8 cellular contexts compared by ENCODE assay signal in genomic region chr19:36973021-36973843, GRCh38. TPM values are rescaled to one million over a fixed set of nuclear protein-coding genes. Genes with fewer than 3 reads are reported as not detected.
DNase-seq lines count a peak whose midpoint lies in the region; ATAC-seq and TF ChIP-seq lines count a peak whose summit lies in the region.

No MANE protein-coding gene starts in this region.

- H3K4me1 Mint-ChIP-seq in activated CD4-positive, alpha-beta T cell treated with anti-CD3 and anti-CD28 coated beads, Interleukin-2, amount 10 ng/mL, durations not matched to agents 24 days and 14 days: peaks cover 12% of the 10 kb centered on the region

- H3K4me1 ChIP-seq in HUES6 (ENCODE audit: control insufficient read depth, insufficient read depth, low read length): no peaks in the 10 kb centered on the region
- peaks cover 6% of the 10 kb centered on the region for H3K4me1 ChIP-seq in colonic mucosa

- H3K9me3 ChIP-seq in HUES6 (ENCODE audit: control insufficient read depth, insufficient read depth, low read depth, low read length): peaks cover 36% of the 10 kb centered on the region
- H3K9me3 ChIP-seq in colonic mucosa: no peaks in the 10 kb centered on the region

- H3K9ac ChIP-seq in HUES6 (ENCODE audit: low read length) (no peak overlapping the region), colonic mucosa (ENCODE audit: low read depth in 2 of 2, low read length in 2 of 2) (peak overlapping the region; percentile 58 to 79)

- H3K27ac ChIP-seq in HUES6 (ENCODE audit: low read depth, low read length) (peak overlapping the region; percentile 70; the same call in 1 of the 2 replicates), colonic mucosa (peak overlapping the region; percentile 76)

- H3K36me3 ChIP-seq in HUES6 (ENCODE audit: control insufficient read depth, insufficient read depth, low read length) (no peaks in the 10 kb centered on the region), colonic mucosa (no peaks in the 10 kb centered on the region)

- peaks cover 30% of the 10 kb centered on the region for H3K36me3 Mint-ChIP-seq in activated CD4-positive, alpha-beta T cell treated with anti-CD3 and anti-CD28 coated beads, Interleukin-2, amount 10 ng/mL, durations not matched to agents 24 days and 14 days (ENCODE audit: low read depth)

- peak overlapping the region; percentile 99 for H3K4me3 Mint-ChIP-seq in activated CD4-positive, alpha-beta T cell treated with anti-CD3 and anti-CD28 coated beads, Interleukin-2, amount 10 ng/mL, durations not matched to agents 24 days and 14 days

- H3K4me3 ChIP-seq in GM12875 (ENCODE audit: low read depth, low read length) (no peak overlapping the region), HUES6 (ENCODE audit: low read depth, low read length) (peak overlapping the region; percentile 95), colonic mucosa (peak overlapping the region; percentile 54)

- peak; percentile 99 for ATAC-seq in left colon

- DNase-seq in activated CD4-positive, alpha-beta T cell treated with anti-CD3 and anti-CD28 coated beads, Interleukin-2, amount 10 ng/mL, durations not matched to agents 24 days and 14 days: peak; percentile 92
- DNase-seq in colonic mucosa (peak; percentile 92), left colon (peak; percentile 82 to 86), SW 1271 (lab: John Stamatoyannopoulos, UW) (no peak), KBM-7 (no peak)
- DNase-seq in stimulated activated CD4-positive, alpha-beta T cell treated with anti-CD3 and anti-CD28 coated beads, Interleukin-4, amount 100 ng/mL, for 24 hours: peak; percentile 79

- H3K27ac Mint-ChIP-seq in activated CD4-positive, alpha-beta T cell treated with anti-CD3 and anti-CD28 coated beads, Interleukin-2, amount 10 ng/mL, durations not matched to agents 24 days and 14 days: peak overlapping the region; percentile 92

- TF ChIP-seq CTCF in GM12875 (IDR thresholded peaks at IDR 0.05; ENCODE audit: borderline replicate concordance, insufficient read depth, low read depth, low read length) (peak; percentile 58), colonic mucosa (IDR thresholded peaks at IDR 0.05) (peak; percentile 85)

- in situ Hi-C loops in KBM-7 (cut with MboI; ENCODE audit: low pct_unique_long_range_greater_than_20kb, low sequenced_read_pairs): no loop called here

- intact Hi-C loops in activated CD4-positive, alpha-beta T cell treated with anti-CD3 and anti-CD28 coated beads, Interleukin-2, amount 10 ng/mL, durations not matched to agents 24 days and 14 days (cut with micrococcal nuclease): loop anchor here (1.0 to 10.0 kb wide), 8 partner anchors 56 to 494 kb away; partner anchors contain the start of genes ZNF345, ZNF383, ZNF420 and ZNF527
- intact Hi-C loops in colonic mucosa (cut with DNase I): no loop called here
- intact Hi-C loops in left colon (cut with DNase I, micrococcal nuclease): no loop called here

- H3K27me3 ChIP-seq in HUES6 (ENCODE audit: control insufficient read depth, insufficient read depth, low read length) (no peaks in the 10 kb centered on the region), colonic mucosa (no peaks in the 10 kb centered on the region)

- no peaks in the 10 kb centered on the region for H3K27me3 Mint-ChIP-seq in activated CD4-positive, alpha-beta T cell treated with anti-CD3 and anti-CD28 coated beads, Interleukin-2, amount 10 ng/mL, durations not matched to agents 24 days and 14 days

- peaks cover 18% of the 10 kb centered on the region for H3K9me3 Mint-ChIP-seq in activated CD4-positive, alpha-beta T cell treated with anti-CD3 and anti-CD28 coated beads, Interleukin-2, amount 10 ng/mL, durations not matched to agents 24 days and 14 days

RNA-seq across cellular contexts. Expression of gene ZNF568, which starts 57.1 kb away (rescaled TPM):
- 4.4 and 6.1 TPM in 2 replicates for total RNA-seq in activated CD4-positive, alpha-beta T cell treated with anti-CD3 and anti-CD28 coated beads, Interleukin-2, amount 10 ng/mL, durations not matched to agents 24 days and 14 days
- total RNA-seq in colonic mucosa (1 to 10 TPM; 2.5 to 4.7 TPM), left colon (1 to 10 TPM; 2.5 to 4.0 TPM)

RNA-seq across cellular contexts. Expression of gene ZNF829, which starts 57.1 kb away (rescaled TPM):
- 4.8 TPM in 2 replicates for total RNA-seq in activated CD4-positive, alpha-beta T cell treated with anti-CD3 and anti-CD28 coated beads, Interleukin-2, amount 10 ng/mL, durations not matched to agents 24 days and 14 days
- total RNA-seq in colonic mucosa (1 to 10 TPM; 1.1 to 1.8 TPM), left colon (1 to 10 TPM in 1 of 2 donors, under 1 TPM in 1; 0.73 to 1.3 TPM)

Comparison
In these comparisons a context has a peak if more than half of its experiments do, and no peak if none do; other contexts are left out.
1. DNase-seq: peak in activated CD4-positive, alpha-beta T cell treated with anti-CD3 and anti-CD28 coated beads, Interleukin-2, amount 10 ng/mL, durations not matched to agents 24 days and 14 days (single experiment), colonic mucosa (single experiment), left colon (2 of 2) and stimulated activated CD4-positive, alpha-beta T cell treated with anti-CD3 and anti-CD28 coated beads, Interleukin-4, amount 100 ng/mL, for 24 hours (single experiment); none in SW 1271 (0 of 2) and KBM-7 (single experiment).